In genomic region chr19:29323972-29324680, GRCh38 we compare ENCODE assay signal across 23 cellular contexts.
"Had no signal": no experiment of that assay in that cellular context is flagged by ENCODE, and none has a peak within 500 bp of the region (broad histone marks: within the 10 kb centered on the region; RNA-seq: fewer than 3 reads in every experiment).

No MANE protein-coding gene starts in this region.

- H3K27ac ChIP-seq: hepatocyte, left ventricle myocardium inferior, thyroid gland, WERI-Rb-1 had no signal

- H3K79me2 ChIP-seq: hepatocyte had no signal

- H3K9me3 Mint-ChIP-seq: immature natural killer cell had no signal

- H3K36me3 Mint-ChIP-seq: immature natural killer cell, T-cell had no signal

- H3K4me2 ChIP-seq: hepatocyte had no signal

- H3K36me3 ChIP-seq: left ventricle myocardium inferior, thyroid gland, WERI-Rb-1 had no signal

- H2AFZ ChIP-seq: hepatocyte had no signal

- DNase-seq: activated CD4-positive, CD25-positive, alpha-beta regulatory T cell treated with anti-CD3 and anti-CD28 coated beads, Interleukin-2, amount 50 U/mL, for 72 hours; activated effector memory CD4-positive, alpha-beta T cell treated with Interleukin-2 at 50 U/mL for 16 hours; activated naive CD4-positive, alpha-beta T cell treated with anti-CD3 and anti-CD28 coated beads for 36 hours; activated T-cell treated with anti-CD3 and anti-CD28 coated beads, Interleukin-2, amount 50 U/mL, for 72 hours; amygdala; cerebellar nuclear complex; effector CD8-positive, alpha-beta T cell; foreskin melanocyte; immature natural killer cell; kidney glomerular epithelial cell; left ventricle myocardium inferior; occipital lobe; right cardiac atrium; stimulated activated CD4-positive, alpha-beta T cell treated with anti-CD3 and anti-CD28 coated beads, Interleukin-12 subunit alpha, Interleukin-12 subunit beta, amount 100 ng/mL, for 4 hours; stimulated activated CD4-positive, alpha-beta T cell treated with anti-CD3 and anti-CD28 coated beads, Interleukin-4, amount 100 ng/mL, for 4 hours; stimulated activated naive CD8-positive, alpha-beta T cell treated with anti-CD3 and anti-CD28 coated beads, Interleukin-15, Interleukin-2, amounts not matched to agents 100 U/mL and 50 U/mL, for 24 hours; T-cell; thyroid gland; WERI-Rb-1 had no signal

- H3K9me3 ChIP-seq: left ventricle myocardium inferior, thyroid gland had no signal

- H3K27me3 ChIP-seq: hepatocyte, thyroid gland had no signal

- H3K4me1 Mint-ChIP-seq: immature natural killer cell, memory B cell had no signal

- H3K4me1 ChIP-seq: left ventricle myocardium inferior, thyroid gland had no signal

- ATAC-seq: activated T-cell treated with anti-CD3 and anti-CD28 coated beads, Interleukin-2, amount 50 U/mL, for 72 hours; right cardiac atrium; SK-N-SH treated with all-trans-retinoic acid at 6 μM for 48 hours; stimulated activated naive CD8-positive, alpha-beta T cell treated with anti-CD3 and anti-CD28 coated beads, Interleukin-15, Interleukin-2, amounts not matched to agents 100 U/mL and 50 U/mL, for 24 hours; T-cell had no signal

- H3K27ac Mint-ChIP-seq: activated naive CD4-positive, alpha-beta T cell treated with anti-CD3 and anti-CD28 coated beads for 36 hours; activated T-cell treated with anti-CD3 and anti-CD28 coated beads, Interleukin-2, amount 50 U/mL, for 72 hours; memory B cell; progenitor cell of endocrine pancreas; T-cell had no signal

- H3K4me3 ChIP-seq: hepatocyte, left ventricle myocardium inferior, thyroid gland had no signal

- H3K4me3 Mint-ChIP-seq: activated naive CD4-positive, alpha-beta T cell treated with anti-CD3 and anti-CD28 coated beads for 36 hours; activated T-cell treated with anti-CD3 and anti-CD28 coated beads, Interleukin-2, amount 50 U/mL, for 72 hours; immature natural killer cell; memory B cell; T-cell had no signal
